ENCODE assay signal across 18 cellular contexts in the genomic region with DNA sequence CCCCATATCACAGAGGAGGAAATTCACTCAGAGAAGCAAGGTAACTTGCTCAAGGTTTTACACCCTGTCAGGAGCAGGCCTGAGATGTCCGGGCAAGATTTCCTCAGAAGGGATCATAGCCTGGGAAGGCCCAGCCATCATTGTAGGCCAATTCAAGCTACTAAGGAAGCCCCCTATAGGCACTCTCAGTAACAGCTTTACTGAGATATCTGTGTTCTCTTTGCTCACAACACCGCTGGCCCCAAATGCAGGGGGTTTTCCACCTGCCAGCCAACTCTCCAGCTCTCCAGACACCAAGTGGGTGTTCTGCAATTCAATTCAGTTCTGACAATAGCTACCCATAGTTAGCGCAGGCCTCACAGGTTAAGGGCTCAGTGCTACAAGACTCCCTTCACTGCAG.
DNase-seq lines count a peak whose midpoint lies in the region; ATAC-seq, FAIRE-seq and TF ChIP-seq lines count a peak whose summit lies in the region.
"Had no signal": no experiment of that assay in that cellular context is flagged by ENCODE, and none has a peak within 500 bp of the region (broad histone marks: within the 10 kb centered on the region; RNA-seq: fewer than 3 reads in every experiment).

No MANE protein-coding gene starts in this region.

- peak overlapping the region; percentile 92 for H3K18ac ChIP-seq in mesendoderm (ENCODE audit: low read length)

- no peaks in the 10 kb centered on the region for H3K36me3 ChIP-seq in BE2C
- H3K36me3 ChIP-seq in HCT116 (ENCODE audit: control insufficient read depth in 1 of 2, insufficient read depth in 2 of 2, low read length in 2 of 2): no peaks in the 10 kb centered on the region
- H3K36me3 ChIP-seq in GM12878 (ENCODE audit: control insufficient read depth in 2 of 2, insufficient read depth in 2 of 2, low read length in 1 of 2): no peaks in the 10 kb centered on the region
- H3K36me3 ChIP-seq in mesendoderm (ENCODE audit: control insufficient read depth, insufficient read depth, low read length): no peaks in the 10 kb centered on the region
- H3K36me3 ChIP-seq in kidney (ENCODE audit: control insufficient read depth in 1 of 2, insufficient read depth in 2 of 2, low read length in 2 of 2): no peaks in the 10 kb centered on the region

- no peaks in the 10 kb centered on the region for H3K9me2 ChIP-seq in HCT116 (ENCODE audit: insufficient read depth)

- no peaks in the 10 kb centered on the region for H3K79me1 ChIP-seq in mesendoderm (ENCODE audit: low read length)

- no peak for DNase-seq in BE2C
- DNase-seq in HCT116 (ENCODE audit: low read depth, low spot score): no peak
- DNase-seq in GM12878 (ENCODE audit: low read depth, low spot score): no peak
- peak; percentile 73 for DNase-seq in mesendoderm
- DNase-seq in NCI-H187 (lab: John Stamatoyannopoulos, UW): no peak
- DNase-seq in activated CD4-positive, alpha-beta T cell treated with anti-CD3 and anti-CD28 coated beads, Interleukin-2, amount 50 U/mL, for 1 hour: no peak
- DNase-seq in kidney: no peak
- DNase-seq: DMS 273 treated with DMSO at 0.1 percent for 48 hours, GDM1, NCI-H1092, NCI-H226, NCI-H526 treated with DMSO at 0.1 percent for 48 hours, SHP77 treated with DMSO at 0.1 percent for 48 hours had no signal

- in situ Hi-C loops in GM12878 (cut with MboI): no loop called here

- peak overlapping the region; percentile 59 for H2BK15ac ChIP-seq in mesendoderm (replicated peaks; ENCODE audit: low read depth)

- H3K4me2 ChIP-seq in HCT116 (ENCODE audit: low read length) (no peak overlapping the region), GM12878 (ENCODE audit: control insufficient read depth, insufficient read depth) (no peak overlapping the region), mesendoderm (ENCODE audit: low read length) (no peak overlapping the region)
- H3K4me2 ChIP-seq: A549 had no signal

- FAIRE-seq in GM12878 (lab: Jason Lieb, UNC) (no peak), kidney (lab: Jason Lieb, UNC) (no peak)
- FAIRE-seq: A549, GM12892 had no signal

- H3K4me3 ChIP-seq in BE2C (ENCODE audit: low read depth, low read length) (no peak overlapping the region), HCT116 (replicated peaks in 1 of 2; ENCODE audit: low read depth in 1 of 2, low read length in 2 of 2) (no peak overlapping the region), GM12878 (no peak overlapping the region), mesendoderm (ENCODE audit: low read length) (no peak overlapping the region), kidney (ENCODE audit: low read length in 2 of 2) (no peak overlapping the region)
- H3K4me3 ChIP-seq: A549 had no signal

- ATAC-seq in HCT116 (peak; percentile 53), GM12878 (peak; percentile 54), GM21529 (IDR thresholded peaks at IDR 0.05; ENCODE audit: unreplicated experiment) (no peak)
- ATAC-seq: A549, SK-N-SH treated with all-trans-retinoic acid at 6 μM for 48 hours had no signal

- TF ChIP-seq POLR2A in HCT116 (IDR thresholded peaks at IDR 0.05; ENCODE audit: borderline replicate concordance, extremely low read depth, insufficient read depth, insufficient read length) (no peak), GM12878 (IDR thresholded peaks at IDR 0.05; ENCODE audit: low read depth, low read length) (no peak)

- POLR2A ChIA-PET in HCT116 (lab: Charles Lee): no interaction called here
- POLR2A ChIA-PET in GM12878 (lab: Charles Lee): no interaction called here

- CTCF ChIA-PET in HCT116 (lab: Charles Lee) (interaction anchor here (1.8 kb wide), 1 partner anchor 172 kb away, joined by 6 read pairs; no protein-coding TSS in a partner anchor), GM12878 (lab: Yijun Ruan, JAX) (interaction anchor here (0.6 to 1.5 kb wide), 5 partner anchors 10 to 540 kb away, joined by 3 to 7 read pairs (median 3); no protein-coding TSS in a partner anchor)

- H4K8ac ChIP-seq in mesendoderm (ENCODE audit: low read depth, low read length): no peak overlapping the region

- no peaks in the 10 kb centered on the region for H3K27me3 ChIP-seq in BE2C
- no peaks in the 10 kb centered on the region for H3K27me3 ChIP-seq in HCT116 (ENCODE audit: insufficient read depth, low read length)
- no peaks in the 10 kb centered on the region for H3K27me3 ChIP-seq in GM12878 (replicated peaks in 1 of 2; ENCODE audit: control insufficient read depth in 2 of 2, insufficient read depth in 2 of 2, low read length in 1 of 2)
- no peaks in the 10 kb centered on the region for H3K27me3 ChIP-seq in mesendoderm (ENCODE audit: insufficient read depth, low read length, poor library complexity)

- H4K5ac ChIP-seq in mesendoderm (ENCODE audit: low read length): no peak overlapping the region

- intact Hi-C loops in HCT116 (cut with micrococcal nuclease) (no loop called here), GM12878 (cut with micrococcal nuclease; ENCODE audit: unreplicated experiment) (no loop called here), kidney (cut with DNase I) (no loop called here)

- H3K56ac ChIP-seq in mesendoderm (ENCODE audit: low read length): peak overlapping the region; percentile 75

- SMC1A ChIA-PET in GM12878 (lab: Charles Lee; ENCODE audit: uncharacterized antibody, unreplicated experiment): interaction anchor here (0.8 kb wide), 1 partner anchor 13 kb away, joined by 3 read pairs; no protein-coding TSS in a partner anchor

- H2AK5ac ChIP-seq in mesendoderm (ENCODE audit: low read length): no peak overlapping the region

- peak overlapping the region; percentile 82 for H2BK120ac ChIP-seq in mesendoderm (ENCODE audit: low read depth, low read length)

- WGBS in GM12878 (ENCODE audit: insufficient coverage, insufficient replicate concordance, low lambda C conversion rate, missing lambda C conversion rate): 14% methylated on average over 3 of the region's 3 CpGs
- WGBS in mesendoderm (ENCODE audit: extremely low coverage, insufficient coverage, low lambda C conversion rate): no CpG with 5 or more reads among the region's 3 CpGs

- H3K9me3 ChIP-seq in BE2C (no peaks in the 10 kb centered on the region), HCT116 (ENCODE audit: control insufficient read depth in 1 of 2, insufficient read depth in 1 of 2, low read depth in 1 of 2, low read length in 2 of 2) (no peaks in the 10 kb centered on the region), GM12878 (replicated peaks; ENCODE audit: control insufficient read depth, insufficient read depth, low read length) (no peaks in the 10 kb centered on the region), kidney (ENCODE audit: control insufficient read depth in 1 of 2, low read length in 2 of 2) (no peaks in the 10 kb centered on the region)
- H3K9me3 ChIP-seq: A549 had no signal

- H3K4ac ChIP-seq in mesendoderm (ENCODE audit: low read depth, low read length): peak overlapping the region; percentile 89

- H4K20me1 ChIP-seq in HCT116 (ENCODE audit: insufficient read depth) (no peaks in the 10 kb centered on the region), GM12878 (ENCODE audit: control insufficient read depth, insufficient read depth) (no peaks in the 10 kb centered on the region)

- no peaks in the 10 kb centered on the region for H3K79me2 ChIP-seq in HCT116 (ENCODE audit: insufficient read depth, low read length)
- no peaks in the 10 kb centered on the region for H3K79me2 ChIP-seq in GM12878 (ENCODE audit: control insufficient read depth, insufficient read depth, low read length)
- H3K79me2 ChIP-seq in mesendoderm (ENCODE audit: control insufficient read depth, insufficient read depth, low read length): no peaks in the 10 kb centered on the region

- no peak overlapping the region for H3K9ac ChIP-seq in HCT116 (ENCODE audit: low read length)
- H3K9ac ChIP-seq in GM12878 (ENCODE audit: control insufficient read depth, insufficient read depth, low read length): no peak overlapping the region
- H3K9ac ChIP-seq in mesendoderm (ENCODE audit: low read length): peak overlapping the region; percentile 30
- H3K9ac ChIP-seq in kidney (ENCODE audit: low read length in 2 of 2): no peak overlapping the region

- no peak overlapping the region for H3K23ac ChIP-seq in mesendoderm (ENCODE audit: low read length)

- peak; percentile 37 for TF ChIP-seq CTCF in BE2C (IDR thresholded peaks at IDR 0.05; ENCODE audit: low read depth, low read length)
- peak in 2 of 3 experiments; percentile 13 to 23; a peak in 2 of 6 replicates for TF ChIP-seq CTCF in HCT116 (IDR thresholded peaks at IDR 0.05 in 2 of 3, conservative IDR thresholded peaks at IDR 0.05 in 1 of 3; ENCODE audit: borderline replicate concordance in 1 of 3, insufficient read depth in 1 of 3, low read depth in 2 of 3, low read length in 2 of 3)
- TF ChIP-seq CTCF in GM12878 (IDR thresholded peaks at IDR 0.05 in 2 of 3, conservative IDR thresholded peaks at IDR 0.05 in 1 of 3; ENCODE audit: control insufficient read depth in 2 of 3, extremely low read depth in 1 of 3, insufficient read depth in 1 of 3, low read depth in 3 of 3, low read length in 3 of 3): no peak
- no peak for TF ChIP-seq CTCF in kidney (IDR thresholded peaks at IDR 0.05; ENCODE audit: borderline replicate concordance, extremely low read depth, insufficient read depth)

- TF ChIP-seq RAD21 in HCT116 (IDR thresholded peaks at IDR 0.05; ENCODE audit: low read depth): no peak
- TF ChIP-seq RAD21 in GM12878 (IDR thresholded peaks at IDR 0.05; ENCODE audit: insufficient read depth, low read depth, low read length): no peak

- no TSS peak for BruUV-seq in HCT116 (replicated peaks; lab: Mats Ljungman, UMichigan)
- BruUV-seq in GM12878 (replicated peaks; lab: Mats Ljungman, UMichigan): no TSS peak

- H2BK5ac ChIP-seq in mesendoderm (ENCODE audit: low read length): peak overlapping the region; percentile 66

- H3K4me1 ChIP-seq in BE2C (no peaks in the 10 kb centered on the region), HCT116 (ENCODE audit: control insufficient read depth in 1 of 2, insufficient read depth in 2 of 2, low read length in 2 of 2) (peaks cover 2 to 3% of the 10 kb centered on the region in 2 experiments; a peak in 1 of 4 replicates), GM12878 (ENCODE audit: control insufficient read depth, insufficient read depth, low read length) (no peaks in the 10 kb centered on the region), mesendoderm (ENCODE audit: control insufficient read depth, low read depth, low read length) (peaks cover 23% of the 10 kb centered on the region), kidney (ENCODE audit: control insufficient read depth in 1 of 2, insufficient read depth in 1 of 2, low read depth in 1 of 2, low read length in 2 of 2) (no peaks in the 10 kb centered on the region)
- H3K4me1 ChIP-seq: A549 had no signal

- H3K27ac ChIP-seq in HCT116 (ENCODE audit: low read depth, low read length): no peak overlapping the region
- H3K27ac ChIP-seq in GM12878 (ENCODE audit: control insufficient read depth, insufficient read depth): no peak overlapping the region
- peak overlapping the region; percentile 86 for H3K27ac ChIP-seq in mesendoderm (ENCODE audit: low read depth, low read length)
- H3K27ac ChIP-seq in kidney (ENCODE audit: low read depth in 2 of 2, low read length in 2 of 2): no peak overlapping the region
- H3K27ac ChIP-seq: A549, C4-2B had no signal

- H2AFZ ChIP-seq in HCT116 (ENCODE audit: low read depth, low read length, poor library complexity, severe bottlenecking): no peak overlapping the region
- no peak overlapping the region for H2AFZ ChIP-seq in GM12878 (ENCODE audit: control insufficient read depth, low read depth, low read length)

- RAD21 ChIA-PET in HCT116 (lab: Charles Lee; ENCODE audit: low non-redundant PET in 1 of 2, low total read pairs in 2 of 2, uncharacterized antibody in 2 of 2, unreplicated experiment in 2 of 2): no interaction called here
- RAD21 ChIA-PET in GM12878 (lab: Charles Lee; ENCODE audit: unreplicated experiment): no interaction called here

- TF ChIP-seq EP300 in GM12878 (IDR thresholded peaks at IDR 0.05; ENCODE audit: borderline replicate concordance in 1 of 2, control insufficient read depth in 1 of 2, low read depth in 2 of 2, low read length in 2 of 2): no peak

Comparison
In these comparisons a context has a peak if more than half of its experiments do, and no peak if none do; other contexts are left out.
1. CTCF ChIP-seq: peak in BE2C (single experiment) and HCT116 (2 of 3); none in GM12878 (0 of 3) and kidney (single experiment).